In genomic region chr4:101600287-101600686, GRCh38 we compare ENCODE assay signal across 18 cellular contexts.
DNase-seq lines count a peak whose midpoint lies in the region; ATAC-seq and TF ChIP-seq lines count a peak whose summit lies in the region.
"Had no signal": no experiment of that assay in that cellular context is flagged by ENCODE, and none has a peak within 500 bp of the region (broad histone marks: within the 10 kb centered on the region; RNA-seq: fewer than 3 reads in every experiment).

No MANE protein-coding gene starts in this region.

- H3K36me3 ChIP-seq in RWPE2 (ENCODE audit: low read depth) (no peaks in the 10 kb centered on the region), mesendoderm (ENCODE audit: control insufficient read depth, insufficient read depth, low read length) (no peaks in the 10 kb centered on the region), ascending aorta (no peaks in the 10 kb centered on the region)
- H3K36me3 ChIP-seq: BLaER1 treated with 17β-estradiol and CSF1 and Interleukin-3, amounts not matched to agents 10 nM and 100 nM had no signal

- no peaks in the 10 kb centered on the region for H3K79me2 ChIP-seq in mesendoderm (ENCODE audit: control insufficient read depth, insufficient read depth, low read length)

- no peaks in the 10 kb centered on the region for H3K27me3 ChIP-seq in RWPE2 (ENCODE audit: insufficient read depth, poor library complexity, severe bottlenecking)
- H3K27me3 ChIP-seq in mesendoderm (ENCODE audit: insufficient read depth, low read length, poor library complexity): no peaks in the 10 kb centered on the region
- no peaks in the 10 kb centered on the region for H3K27me3 ChIP-seq in ascending aorta
- H3K27me3 ChIP-seq: BLaER1 treated with 17β-estradiol and CSF1 and Interleukin-3, amounts not matched to agents 10 nM and 100 nM had no signal

- H2BK5ac ChIP-seq in mesendoderm (ENCODE audit: low read length): no peak overlapping the region

- WGBS in mesendoderm (ENCODE audit: extremely low coverage, insufficient coverage, low lambda C conversion rate): no CpG with 5 or more reads among the region's 2 CpGs

- intact Hi-C loops in activated T-helper 1 cell treated with anti-CD3 and anti-CD28 coated beads, Interleukin-12 subunit alpha, Interleukin-12 subunit beta, Interleukin-2, Interleukin-4 antibody, amounts not matched to agents 30 ng/mL and 10 ng/mL and 1 ng/mL, durations not matched to agents 14 hours and 24 hours and 36 hours (cut with micrococcal nuclease): no loop called here
- intact Hi-C loops in ascending aorta (cut with DNase I): no loop called here

- H4K5ac ChIP-seq in mesendoderm (ENCODE audit: low read length): no peak overlapping the region

- DNase-seq in HCEC 1CT (peak; percentile 9), RWPE2 (ENCODE audit: low spot score) (no peak), fibroblast of mammary gland (ENCODE audit: low read depth) (peak; percentile 8), mesendoderm (peak; percentile 14), NCI-H524 treated with DMSO at 0.1 percent for 48 hours (lab: John Stamatoyannopoulos, UW) (no peak), ascending aorta (ENCODE audit: low spot score in 2 of 2) (no peak), retina (no peak)
- no peak for DNase-seq in activated T-helper 1 cell treated with anti-CD3 and anti-CD28 coated beads, Interleukin-12 subunit alpha, Interleukin-12 subunit beta, Interleukin-2, Interleukin-4 antibody, amounts not matched to agents 30 ng/mL and 10 ng/mL and 1 ng/mL, durations not matched to agents 14 hours and 24 hours and 36 hours (ENCODE audit: low spot score)
- DNase-seq: NCI-H1048, NCI-H1436 treated with DMSO at 0.1 percent for 48 hours, NCI-H2081, NCI-H526 treated with DMSO at 0.1 percent for 48 hours, Right ventricle myocardium superior had no signal

- no peaks in the 10 kb centered on the region for H3K9me3 Mint-ChIP-seq in activated T-helper 1 cell treated with anti-CD3 and anti-CD28 coated beads, Interleukin-12 subunit alpha, Interleukin-12 subunit beta, Interleukin-2, Interleukin-4 antibody, amounts not matched to agents 30 ng/mL and 10 ng/mL and 1 ng/mL, durations not matched to agents 14 hours and 24 hours and 36 hours

- H3K4me2 ChIP-seq in mesendoderm (ENCODE audit: low read length): no peak overlapping the region
- H3K4me2 ChIP-seq: A549; BLaER1 treated with 17β-estradiol and CSF1 and Interleukin-3, amounts not matched to agents 10 nM and 100 nM; KMS-11 had no signal

- H3K27me3 Mint-ChIP-seq in activated T-helper 1 cell treated with anti-CD3 and anti-CD28 coated beads, Interleukin-12 subunit alpha, Interleukin-12 subunit beta, Interleukin-2, Interleukin-4 antibody, amounts not matched to agents 30 ng/mL and 10 ng/mL and 1 ng/mL, durations not matched to agents 14 hours and 24 hours and 36 hours (ENCODE audit: insufficient read depth): peaks cover 1% of the 10 kb centered on the region

- no peak for TF ChIP-seq CTCF in RWPE2 (IDR thresholded peaks at IDR 0.05; ENCODE audit: poor library complexity, severe bottlenecking)
- TF ChIP-seq CTCF in fibroblast of mammary gland (conservative IDR thresholded peaks at IDR 0.05; ENCODE audit: control insufficient read depth, insufficient read depth, low read depth, low read length): no peak
- no peak for TF ChIP-seq CTCF in ascending aorta (IDR thresholded peaks at IDR 0.05)

- no peak overlapping the region for H2BK120ac ChIP-seq in mesendoderm (ENCODE audit: low read depth, low read length)

- H3K4me1 ChIP-seq in RWPE2 (ENCODE audit: insufficient read depth, poor library complexity, severe bottlenecking): peaks cover 32% of the 10 kb centered on the region
- H3K4me1 ChIP-seq in mesendoderm (ENCODE audit: control insufficient read depth, low read depth, low read length): no peaks in the 10 kb centered on the region
- H3K4me1 ChIP-seq in ascending aorta: no peaks in the 10 kb centered on the region
- H3K4me1 ChIP-seq: A549 had no signal

- H3K79me1 ChIP-seq in mesendoderm (ENCODE audit: low read length): no peaks in the 10 kb centered on the region

- H3K23ac ChIP-seq in mesendoderm (ENCODE audit: low read length): no peak overlapping the region

- peaks cover 12% of the 10 kb centered on the region for H3K4me1 Mint-ChIP-seq in activated T-helper 1 cell treated with anti-CD3 and anti-CD28 coated beads, Interleukin-12 subunit alpha, Interleukin-12 subunit beta, Interleukin-2, Interleukin-4 antibody, amounts not matched to agents 30 ng/mL and 10 ng/mL and 1 ng/mL, durations not matched to agents 14 hours and 24 hours and 36 hours (ENCODE audit: low read depth)

- H3K9me3 ChIP-seq in RWPE2 (ENCODE audit: severe bottlenecking): no peaks in the 10 kb centered on the region
- H3K9me3 ChIP-seq in ascending aorta: no peaks in the 10 kb centered on the region
- H3K9me3 ChIP-seq: A549; BLaER1 treated with 17β-estradiol and CSF1 and Interleukin-3, amounts not matched to agents 10 nM and 100 nM had no signal

- no peak overlapping the region for H3K18ac ChIP-seq in mesendoderm (ENCODE audit: low read length)

- no peak overlapping the region for H3K56ac ChIP-seq in mesendoderm (ENCODE audit: low read length)

- H2BK15ac ChIP-seq in mesendoderm (replicated peaks; ENCODE audit: low read depth): no peak overlapping the region

- H3K9ac ChIP-seq in mesendoderm (ENCODE audit: low read length): no peak overlapping the region
- H3K9ac ChIP-seq: BLaER1 treated with 17β-estradiol and CSF1 and Interleukin-3, amounts not matched to agents 10 nM and 100 nM; KMS-11 had no signal

- no peak overlapping the region for H3K4me3 Mint-ChIP-seq in activated T-helper 1 cell treated with anti-CD3 and anti-CD28 coated beads, Interleukin-12 subunit alpha, Interleukin-12 subunit beta, Interleukin-2, Interleukin-4 antibody, amounts not matched to agents 30 ng/mL and 10 ng/mL and 1 ng/mL, durations not matched to agents 14 hours and 24 hours and 36 hours

- H3K27ac ChIP-seq in RWPE2 (ENCODE audit: poor library complexity, severe bottlenecking) (peak overlapping the region; percentile 73), mesendoderm (ENCODE audit: low read depth, low read length) (no peak overlapping the region), ascending aorta (no peak overlapping the region)
- H3K27ac ChIP-seq: BLaER1 treated with 17β-estradiol and CSF1 and Interleukin-3, amounts not matched to agents 10 nM and 100 nM; KMS-11; SK-N-MC had no signal

- no peak overlapping the region for H3K4me3 ChIP-seq in RWPE2 (ENCODE audit: severe bottlenecking)
- H3K4me3 ChIP-seq in fibroblast of mammary gland (ENCODE audit: control insufficient read depth, low read depth, low read length): no peak overlapping the region
- H3K4me3 ChIP-seq in mesendoderm (ENCODE audit: low read length): no peak overlapping the region
- no peak overlapping the region for H3K4me3 ChIP-seq in ascending aorta
- H3K4me3 ChIP-seq: A549; BLaER1 treated with 17β-estradiol and CSF1 and Interleukin-3, amounts not matched to agents 10 nM and 100 nM; SK-N-MC had no signal

- H2AK5ac ChIP-seq in mesendoderm (ENCODE audit: low read length): no peak overlapping the region

- no peak overlapping the region for H3K4ac ChIP-seq in mesendoderm (ENCODE audit: low read depth, low read length)

- no peak overlapping the region for H4K8ac ChIP-seq in mesendoderm (ENCODE audit: low read depth, low read length)

- no peaks in the 10 kb centered on the region for H3K36me3 Mint-ChIP-seq in activated T-helper 1 cell treated with anti-CD3 and anti-CD28 coated beads, Interleukin-12 subunit alpha, Interleukin-12 subunit beta, Interleukin-2, Interleukin-4 antibody, amounts not matched to agents 30 ng/mL and 10 ng/mL and 1 ng/mL, durations not matched to agents 14 hours and 24 hours and 36 hours (ENCODE audit: low read depth)

- H3K27ac Mint-ChIP-seq in activated T-helper 1 cell treated with anti-CD3 and anti-CD28 coated beads, Interleukin-12 subunit alpha, Interleukin-12 subunit beta, Interleukin-2, Interleukin-4 antibody, amounts not matched to agents 30 ng/mL and 10 ng/mL and 1 ng/mL, durations not matched to agents 14 hours and 24 hours and 36 hours: no peak overlapping the region

- 0 out of 3 replicates have a peak, but pooled peaks have one; percentile 26 for ATAC-seq in RWPE2 (ENCODE audit: low read depth)
- ATAC-seq: A549, Panc1 had no signal

Comparison
In these comparisons a context has a peak if more than half of its experiments do, and no peak if none do; other contexts are left out.
1. DNase-seq: peak in HCEC 1CT (single experiment), fibroblast of mammary gland (single experiment) and mesendoderm (single experiment); none in RWPE2 (single experiment), activated T-helper 1 cell treated with anti-CD3 and anti-CD28 coated beads, Interleukin-12 subunit alpha, Interleukin-12 subunit beta, Interleukin-2, Interleukin-4 antibody, amounts not matched to agents 30 ng/mL and 10 ng/mL and 1 ng/mL, durations not matched to agents 14 hours and 24 hours and 36 hours (single experiment), NCI-H524 treated with DMSO at 0.1 percent for 48 hours (single experiment), ascending aorta (0 of 2) and retina (single experiment).